ENCODE assay signal across 12 cellular contexts in the genomic region with DNA sequence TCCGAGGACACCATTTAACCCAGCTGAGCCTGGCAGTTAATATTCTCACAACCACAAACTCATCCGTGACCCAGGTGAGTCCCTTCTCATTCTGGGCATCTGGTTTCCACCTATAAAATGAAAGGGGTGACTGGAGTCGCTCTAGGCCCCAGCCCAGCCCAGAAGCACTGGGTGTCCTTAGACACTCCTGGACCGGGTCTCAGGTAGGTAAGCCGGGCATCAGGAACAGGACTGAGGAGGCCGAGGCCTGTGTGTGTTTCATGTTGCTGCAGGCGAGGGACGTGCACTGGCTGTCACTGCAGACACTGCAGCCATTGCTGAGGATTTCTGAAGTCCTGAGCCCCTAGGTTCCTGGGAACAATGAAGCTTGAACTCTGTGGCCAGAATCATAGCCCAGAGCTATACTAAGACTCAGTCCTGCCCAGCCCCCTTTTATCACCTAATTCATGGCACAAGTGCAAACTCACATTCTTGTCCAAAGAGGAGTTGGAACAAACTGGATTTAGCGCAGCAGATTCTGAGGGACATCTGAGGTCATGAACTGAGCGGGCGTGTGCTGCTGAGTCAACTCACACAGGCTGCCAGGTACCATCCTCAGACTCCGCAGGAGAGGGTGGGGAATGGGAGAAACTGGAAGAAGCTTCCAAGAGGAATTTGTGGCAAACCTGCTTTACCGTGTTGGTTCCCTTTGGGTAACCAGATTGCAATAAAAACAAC.
DNase-seq lines count a peak whose midpoint lies in the region; ATAC-seq and TF ChIP-seq lines count a peak whose summit lies in the region.
"Had no signal": no experiment of that assay in that cellular context is flagged by ENCODE, and none has a peak within 500 bp of the region (broad histone marks: within the 10 kb centered on the region; RNA-seq: fewer than 3 reads in every experiment).

No MANE protein-coding gene starts in this region.

- no peaks in the 10 kb centered on the region for H3K9me3 ChIP-seq in SK-N-SH

- TF ChIP-seq RAD21 in SK-N-SH (IDR thresholded peaks at IDR 0.05; ENCODE audit: low read length): no peak

- peak overlapping the region; percentile 28 to 74; a peak in 3 of 4 replicates for H3K27ac ChIP-seq in SK-N-SH (ENCODE audit: low read depth in 2 of 2, low read length in 1 of 2)

- no peak for TF ChIP-seq CTCF in SK-N-SH (IDR thresholded peaks at IDR 0.05)

- intact Hi-C loops in Right ventricle myocardium superior (cut with DNase I) (loop anchor here (10.0 kb wide), 1 partner anchor 186 kb away; the partner anchor contains the start of gene FAM43A), sciatic nerve (cut with DNase I) (no loop called here)

- peaks cover 30% of the 10 kb centered on the region for H3F3A ChIP-seq in SK-N-SH (replicated peaks; ENCODE audit: insufficient read depth)

- no peaks in the 10 kb centered on the region for H3K36me3 ChIP-seq in SK-N-SH (replicated peaks in 1 of 2; ENCODE audit: control insufficient read depth in 1 of 2, insufficient read depth in 2 of 2, low read length in 1 of 2)

- ATAC-seq in Right ventricle myocardium superior (ENCODE audit: poor library complexity) (peak; percentile 87), sciatic nerve (peak; percentile 32), GM19467 (IDR thresholded peaks at IDR 0.05; ENCODE audit: unreplicated experiment) (no peak), GM19351 (IDR thresholded peaks at IDR 0.05; ENCODE audit: unreplicated experiment) (no peak), HG02610 (IDR thresholded peaks at IDR 0.05; ENCODE audit: unreplicated experiment) (no peak)

- no peaks in the 10 kb centered on the region for H3K27me3 ChIP-seq in SK-N-SH (ENCODE audit: insufficient read depth)

- no peaks in the 10 kb centered on the region for H3K36me3 Mint-ChIP-seq in activated T-cell treated with anti-CD3 and anti-CD28 coated beads, Interleukin-2, amount 50 U/mL, for 24 hours (ENCODE audit: low read depth)
- H3K36me3 Mint-ChIP-seq: mesothelial cell of epicardium had no signal

- no peaks in the 10 kb centered on the region for H4K20me1 ChIP-seq in SK-N-SH (ENCODE audit: insufficient read depth)

- H3K4me1 Mint-ChIP-seq in activated T-cell treated with anti-CD3 and anti-CD28 coated beads, Interleukin-2, amount 50 U/mL, for 24 hours (ENCODE audit: low read depth): no peaks in the 10 kb centered on the region

- no peaks in the 10 kb centered on the region for H3K79me2 ChIP-seq in SK-N-SH (ENCODE audit: insufficient read depth)

- DNase-seq in H4 (ENCODE audit: low spot score) (peak; percentile 48), SK-N-SH (no peak), Right ventricle myocardium superior (no peak), sciatic nerve (ENCODE audit: low spot score) (no peak)
- no peak for DNase-seq in activated T-cell treated with anti-CD3 and anti-CD28 coated beads, Interleukin-2, amount 50 U/mL, for 24 hours
- DNase-seq: activated gamma-delta T cell treated with Interleukin-2 at 50 U/mL for 16 hours; stimulated activated CD4-positive, alpha-beta T cell treated with anti-CD3 and anti-CD28 coated beads, Interleukin-4, amount 100 ng/mL, for 24 hours had no signal

- WGBS in SK-N-SH (ENCODE audit: low lambda C conversion rate): 79% methylated on average over 10 of the region's 13 CpGs

- H3K4me2 ChIP-seq in SK-N-SH: 0 out of 2 replicates have a peak overlapping the region, but pooled peaks have one; percentile 54

- no peak overlapping the region for H3K27ac Mint-ChIP-seq in activated T-cell treated with anti-CD3 and anti-CD28 coated beads, Interleukin-2, amount 50 U/mL, for 24 hours
- H3K27ac Mint-ChIP-seq: IgD-negative memory B cell had no signal

- TF ChIP-seq EP300 in SK-N-SH (IDR thresholded peaks at IDR 0.05; ENCODE audit: borderline replicate concordance in 1 of 2, low read depth in 1 of 2, low read length in 1 of 2): no peak

- POLR2A ChIA-PET in SK-N-SH (lab: Yijun Ruan, JAX): interaction anchor here (1.1 to 1.2 kb wide), 2 partner anchors 10 to 30 kb away, joined by 3 read pairs; no protein-coding TSS in a partner anchor

- no peaks in the 10 kb centered on the region for H3K9me3 Mint-ChIP-seq in activated T-cell treated with anti-CD3 and anti-CD28 coated beads, Interleukin-2, amount 50 U/mL, for 24 hours
- H3K9me3 Mint-ChIP-seq: mesothelial cell of epicardium had no signal

- H3K4me3 Mint-ChIP-seq in activated T-cell treated with anti-CD3 and anti-CD28 coated beads, Interleukin-2, amount 50 U/mL, for 24 hours: no peak overlapping the region
- H3K4me3 Mint-ChIP-seq: mesothelial cell of epicardium had no signal

- peaks cover 27 to 32% of the 10 kb centered on the region in 2 experiments for H3K4me1 ChIP-seq in SK-N-SH (ENCODE audit: control insufficient read depth in 1 of 2, insufficient read depth in 2 of 2, low read depth in 1 of 2, low read length in 1 of 2)

- H3K9me2 ChIP-seq in SK-N-SH: no peaks in the 10 kb centered on the region

- peaks cover 33% of the 10 kb centered on the region for H3K27me3 Mint-ChIP-seq in activated T-cell treated with anti-CD3 and anti-CD28 coated beads, Interleukin-2, amount 50 U/mL, for 24 hours

- CTCF ChIA-PET in SK-N-SH (lab: Yijun Ruan, JAX): interaction anchor here (0.9 to 2.0 kb wide), 9 partner anchors 10 to 395 kb away, joined by 3 to 7 read pairs (median 4); partner anchors contain the start of gene LSG1

- H3K9ac ChIP-seq in SK-N-SH: peak overlapping the region; percentile 14; the same call in 1 of the 2 replicates

- no peak overlapping the region for H2AFZ ChIP-seq in SK-N-SH (ENCODE audit: low read depth)

- no peak overlapping the region for H3K4me3 ChIP-seq in SK-N-SH (ENCODE audit: low read depth in 2 of 2, low read length in 1 of 2)

TF ChIP-seq in SK-N-SH, 30 proteins besides CTCF, POLR2A, EP300 and RAD21 (continues in another document):
- TF ChIP-seq JUND (IDR thresholded peaks at IDR 0.05): no peak
- no peak for TF ChIP-seq MXI1 (IDR thresholded peaks at IDR 0.05; ENCODE audit: low read depth, low read length)
- TF ChIP-seq TCF12 (IDR thresholded peaks at IDR 0.05): no peak
- no peak for TF ChIP-seq NFIC (IDR thresholded peaks at IDR 0.05; ENCODE audit: borderline replicate concordance)
- no peak for TF ChIP-seq IRF3 (IDR thresholded peaks at IDR 0.05; ENCODE audit: low read depth, low read length)
- TF ChIP-seq GATA2 (CRISPR knock-in tag; IDR thresholded peaks at IDR 0.05): no peak
- TF ChIP-seq PBX3 (IDR thresholded peaks at IDR 0.05): no peak
- TF ChIP-seq ELF1 (IDR thresholded peaks at IDR 0.05): no peak
- TF ChIP-seq SMC3 (IDR thresholded peaks at IDR 0.05; ENCODE audit: low read depth, low read length): no peak
- TF ChIP-seq USF2 (IDR thresholded peaks at IDR 0.05; ENCODE audit: borderline replicate concordance, low read depth, low read length): no peak
- TF ChIP-seq REST (IDR thresholded peaks at IDR 0.05; ENCODE audit: low read depth, low read length): no peak

Comparison
In these comparisons a context has a peak if more than half of its experiments do, and no peak if none do; other contexts are left out.
1. ATAC-seq: peak in Right ventricle myocardium superior (single experiment) and sciatic nerve (single experiment); none in GM19467 (single experiment), GM19351 (single experiment) and HG02610 (single experiment).